In genomic region chr11:98090861-98091575, GRCh38 we compare ENCODE assay signal across 16 cellular contexts.
"Had no signal": no experiment of that assay in that cellular context is flagged by ENCODE, and none has a peak within 500 bp of the region (broad histone marks: within the 10 kb centered on the region; RNA-seq: fewer than 3 reads in every experiment).

No MANE protein-coding gene starts in this region.

- H2AFZ ChIP-seq: parathyroid adenoma had no signal

- H3K36me3 ChIP-seq: upper lobe of right lung had no signal

- H3K27ac Mint-ChIP-seq: activated CD4-positive, alpha-beta memory T cell treated with anti-CD3 and anti-CD28 coated beads, Interleukin-2, amount 10 ng/mL, durations not matched to agents 7 days and 5 days; activated CD8-positive, alpha-beta memory T cell treated with anti-CD3 and anti-CD28 coated beads, Interleukin-2, amount 10 ng/mL, durations not matched to agents 7 days and 5 days; activated naive CD8-positive, alpha-beta T cell; endodermal cell; natural killer cell; WTC11 had no signal

- H3K4me3 Mint-ChIP-seq: activated CD4-positive, alpha-beta memory T cell treated with anti-CD3 and anti-CD28 coated beads, Interleukin-2, amount 10 ng/mL, durations not matched to agents 7 days and 5 days; activated CD8-positive, alpha-beta memory T cell treated with anti-CD3 and anti-CD28 coated beads, Interleukin-2, amount 10 ng/mL, durations not matched to agents 7 days and 5 days; activated naive CD8-positive, alpha-beta T cell; endodermal cell; natural killer cell; WTC11 had no signal

- H3K9ac ChIP-seq: parathyroid adenoma had no signal

- H3K27me3 Mint-ChIP-seq: activated CD4-positive, alpha-beta memory T cell treated with anti-CD3 and anti-CD28 coated beads, Interleukin-2, amount 10 ng/mL, durations not matched to agents 7 days and 5 days; activated CD8-positive, alpha-beta memory T cell treated with anti-CD3 and anti-CD28 coated beads, Interleukin-2, amount 10 ng/mL, durations not matched to agents 7 days and 5 days; activated naive CD8-positive, alpha-beta T cell had no signal

- H3K9me3 ChIP-seq: upper lobe of right lung had no signal

- H3K9me3 Mint-ChIP-seq: endodermal cell had no signal

- H3K4me3 ChIP-seq: upper lobe of right lung had no signal

- H3K27ac ChIP-seq: epithelial cell of prostate, foreskin keratinocyte, parathyroid adenoma, upper lobe of right lung had no signal

- H3K27me3 ChIP-seq: foreskin keratinocyte, upper lobe of right lung had no signal

- DNase-seq: activated CD4-positive, alpha-beta memory T cell treated with anti-CD3 and anti-CD28 coated beads, Interleukin-2, amount 10 ng/mL, durations not matched to agents 7 days and 5 days; activated CD4-positive, alpha-beta T cell treated with anti-CD3 and anti-CD28 coated beads for 4 hours; activated CD8-positive, alpha-beta memory T cell treated with anti-CD3 and anti-CD28 coated beads, Interleukin-2, amount 10 ng/mL, durations not matched to agents 7 days and 5 days; amniotic stem cell; endodermal cell; foreskin keratinocyte; head of caudate nucleus; mesendoderm; natural killer cell; stimulated activated CD8-positive, alpha-beta memory T cell treated with anti-CD3 and anti-CD28 coated beads, Interleukin-4, amount 100 ng/mL, for 48 hours; stimulated activated naive CD4-positive, alpha-beta T cell; upper lobe of right lung had no signal

- ATAC-seq: activated CD8-positive, alpha-beta memory T cell treated with anti-CD3 and anti-CD28 coated beads, Interleukin-2, amount 10 ng/mL, durations not matched to agents 7 days and 5 days; foreskin keratinocyte; natural killer cell; upper lobe of right lung; WTC11 had no signal

- H3K4me1 Mint-ChIP-seq: activated CD4-positive, alpha-beta memory T cell treated with anti-CD3 and anti-CD28 coated beads, Interleukin-2, amount 10 ng/mL, durations not matched to agents 7 days and 5 days; activated CD8-positive, alpha-beta memory T cell treated with anti-CD3 and anti-CD28 coated beads, Interleukin-2, amount 10 ng/mL, durations not matched to agents 7 days and 5 days; endodermal cell; natural killer cell; WTC11 had no signal

- H3K36me3 Mint-ChIP-seq: activated CD8-positive, alpha-beta memory T cell treated with anti-CD3 and anti-CD28 coated beads, Interleukin-2, amount 10 ng/mL, durations not matched to agents 7 days and 5 days; activated naive CD8-positive, alpha-beta T cell; WTC11 had no signal

- H3K4me1 ChIP-seq: foreskin keratinocyte, parathyroid adenoma, upper lobe of right lung had no signal
